In genomic region chr17:65749479-65749878, GRCh38 we compare ENCODE assay signal across 15 cellular contexts.
DNase-seq lines count a peak whose midpoint lies in the region; ATAC-seq and TF ChIP-seq lines count a peak whose summit lies in the region.
"Had no signal": no experiment of that assay in that cellular context is flagged by ENCODE, and none has a peak within 500 bp of the region (broad histone marks: within the 10 kb centered on the region; RNA-seq: fewer than 3 reads in every experiment).

No MANE protein-coding gene starts in this region.

- H3K36me3 ChIP-seq in HCT116 (ENCODE audit: control insufficient read depth in 1 of 2, insufficient read depth in 2 of 2, low read length in 2 of 2) (no peaks in the 10 kb centered on the region), OCI-LY7 (ENCODE audit: insufficient read depth, low read length) (no peaks in the 10 kb centered on the region)
- H3K36me3 ChIP-seq: HAP-1, SJSA1 had no signal

- H3K9me3 Mint-ChIP-seq in glutamatergic neuron (ENCODE audit: unreplicated experiment) = no peaks in the 10 kb centered on the region
- H3K9me3 Mint-ChIP-seq: stimulated activated naive B cell treated with anti-CD40 and anti-IgM and Interleukin-4, amounts not matched to agents 10 μg/mL and 1 μg/mL and 100 μg/mL, for 72 hours had no signal

- TF ChIP-seq RAD21 in HCT116 (IDR thresholded peaks at IDR 0.05; ENCODE audit: low read depth) = no peak

- RAD21 ChIA-PET in HCT116 (lab: Charles Lee; ENCODE audit: low non-redundant PET in 1 of 2, low total read pairs in 2 of 2, uncharacterized antibody in 2 of 2, unreplicated experiment in 2 of 2) = no interaction called here

- no peak overlapping the region for H3K4me3 Mint-ChIP-seq in glutamatergic neuron (ENCODE audit: unreplicated experiment)
- H3K4me3 Mint-ChIP-seq: activated naive CD8-positive, alpha-beta T cell; stimulated activated naive B cell treated with anti-CD40 and anti-IgM and Interleukin-4, amounts not matched to agents 10 μg/mL and 1 μg/mL and 100 μg/mL, for 72 hours had no signal

- H3K36me3 Mint-ChIP-seq in glutamatergic neuron (ENCODE audit: unreplicated experiment) = no peaks in the 10 kb centered on the region
- H3K36me3 Mint-ChIP-seq: activated naive CD8-positive, alpha-beta T cell had no signal

- no peak overlapping the region for H3K9ac ChIP-seq in HCT116 (ENCODE audit: low read length)

- H4K20me1 ChIP-seq in HCT116 (ENCODE audit: insufficient read depth) (no peaks in the 10 kb centered on the region), OCI-LY7 (ENCODE audit: insufficient read depth, low read length) (no peaks in the 10 kb centered on the region)

- peak; percentile 53 for DNase-seq in A172 (ENCODE audit: low spot score)
- DNase-seq in HCT116 (ENCODE audit: low read depth, low spot score) = peak; percentile 66
- DNase-seq in fibroblast of pulmonary artery (ENCODE audit: low read depth) = peak; percentile 46
- no peak for DNase-seq in glutamatergic neuron
- DNase-seq in OCI-LY7 (ENCODE audit: low spot score) = no peak
- no peak for DNase-seq in activated CD8-positive, alpha-beta memory T cell treated with anti-CD3 and anti-CD28 coated beads, Interleukin-2, amount 50 U/mL, for 4 hours
- no peak for DNase-seq in C1 segment of cervical spinal cord (lab: John Stamatoyannopoulos, UW)
- DNase-seq: activated T-cell treated with anti-CD3 and anti-CD28 coated beads, Interleukin-2, amount 50 U/mL, for 48 hours; NCI-H146; nucleus accumbens; stimulated activated naive B cell treated with anti-CD40 and anti-IgM and Interleukin-4, amounts not matched to agents 10 μg/mL and 1 μg/mL and 100 μg/mL, for 72 hours had no signal

- H3K4me3 ChIP-seq in HCT116 (replicated peaks in 1 of 2; ENCODE audit: low read depth in 1 of 2, low read length in 2 of 2) (no peak overlapping the region), fibroblast of pulmonary artery (replicated peaks; ENCODE audit: low read depth, low read length) (no peak overlapping the region), OCI-LY7 (ENCODE audit: low read depth, low read length, poor library complexity, severe bottlenecking) (no peak overlapping the region)
- H3K4me3 ChIP-seq: HAP-1, SJSA1 had no signal

- BruUV-seq in HCT116 (replicated peaks; lab: Mats Ljungman, UMichigan) = no TSS peak
- no TSS peak for BruUV-seq in OCI-LY7 (replicated peaks; lab: Mats Ljungman, UMichigan)

- H3K4me1 Mint-ChIP-seq in glutamatergic neuron (ENCODE audit: low read depth, unreplicated experiment) = no peaks in the 10 kb centered on the region

- H3K79me2 ChIP-seq in HCT116 (ENCODE audit: insufficient read depth, low read length) (no peaks in the 10 kb centered on the region), OCI-LY7 (ENCODE audit: insufficient read depth, low read depth, low read length) (no peaks in the 10 kb centered on the region)

- H3K4me1 ChIP-seq in HCT116 (ENCODE audit: control insufficient read depth in 1 of 2, insufficient read depth in 2 of 2, low read length in 2 of 2) = peaks cover 32 to 54% of the 10 kb centered on the region in 2 experiments
- H3K4me1 ChIP-seq in OCI-LY7 (ENCODE audit: insufficient read depth, low read length, poor library complexity, severe bottlenecking) = no peaks in the 10 kb centered on the region
- H3K4me1 ChIP-seq: HAP-1 had no signal

- intact Hi-C loops in HCT116 (cut with micrococcal nuclease) = no loop called here
- intact Hi-C loops in OCI-LY7 (cut with micrococcal nuclease; ENCODE audit: unreplicated experiment) = no loop called here

- peak; percentile 44 for ATAC-seq in HCT116
- ATAC-seq: stimulated activated naive B cell treated with anti-CD40 and anti-IgM and Interleukin-4, amounts not matched to agents 10 μg/mL and 1 μg/mL and 100 μg/mL, for 72 hours had no signal

- H3K27ac ChIP-seq in HCT116 (ENCODE audit: low read depth, low read length) (no peak overlapping the region), VCaP (peak overlapping the region; percentile 60; the same call in 1 of the 2 replicates), OCI-LY7 (ENCODE audit: low read depth, low read length, poor library complexity, severe bottlenecking) (no peak overlapping the region)
- H3K27ac ChIP-seq: SJSA1 had no signal

- no peaks in the 10 kb centered on the region for H3K9me3 ChIP-seq in HCT116 (ENCODE audit: control insufficient read depth in 1 of 2, insufficient read depth in 1 of 2, low read depth in 1 of 2, low read length in 2 of 2)
- H3K9me3 ChIP-seq in OCI-LY7 (ENCODE audit: low read length) = no peaks in the 10 kb centered on the region
- H3K9me3 ChIP-seq: HAP-1, SJSA1 had no signal

- no peak for TF ChIP-seq POLR2A in HCT116 (IDR thresholded peaks at IDR 0.05; ENCODE audit: borderline replicate concordance, extremely low read depth, insufficient read depth, insufficient read length)

- H2AFZ ChIP-seq in HCT116 (ENCODE audit: low read depth, low read length, poor library complexity, severe bottlenecking) (no peak overlapping the region), OCI-LY7 (ENCODE audit: low read length) (no peak overlapping the region)

- H3K4me2 ChIP-seq in HCT116 (ENCODE audit: low read length) (peak overlapping the region; percentile 57; the same call in 1 of the 2 replicates), OCI-LY7 (ENCODE audit: low read length) (no peak overlapping the region)

- H3K27ac Mint-ChIP-seq in glutamatergic neuron (ENCODE audit: unreplicated experiment) = no peak overlapping the region
- H3K27ac Mint-ChIP-seq: activated naive CD8-positive, alpha-beta T cell; stimulated activated naive B cell treated with anti-CD40 and anti-IgM and Interleukin-4, amounts not matched to agents 10 μg/mL and 1 μg/mL and 100 μg/mL, for 72 hours had no signal

- POLR2A ChIA-PET in HCT116 (lab: Charles Lee) = no interaction called here
- POLR2A ChIA-PET in OCI-LY7 (lab: Charles Lee) = no interaction called here

- CTCF ChIA-PET in HCT116 (lab: Charles Lee) (no interaction called here), OCI-LY7 (lab: Charles Lee; ENCODE audit: unreplicated experiment) (no interaction called here)

- H3K27me3 ChIP-seq in HCT116 (ENCODE audit: insufficient read depth, low read length) = peaks cover 10% of the 10 kb centered on the region; the same call in 1 of the 2 replicates
- H3K27me3 ChIP-seq: SJSA1 had no signal

- TF ChIP-seq CTCF in HCT116 (IDR thresholded peaks at IDR 0.05 in 2 of 3, conservative IDR thresholded peaks at IDR 0.05 in 1 of 3; ENCODE audit: borderline replicate concordance in 1 of 3, insufficient read depth in 1 of 3, low read depth in 2 of 3, low read length in 2 of 3) (no peak), VCaP (conservative IDR thresholded peaks at IDR 0.05) (no peak), fibroblast of pulmonary artery (IDR thresholded peaks at IDR 0.05; ENCODE audit: low read length, missing control alignments) (no peak), glutamatergic neuron (IDR thresholded peaks at IDR 0.05; ENCODE audit: partially characterized antibody, unreplicated experiment) (no peak), OCI-LY7 (conservative IDR thresholded peaks at IDR 0.05; ENCODE audit: low read length) (no peak)

- H3K9me2 ChIP-seq in HCT116 (ENCODE audit: insufficient read depth) = no peaks in the 10 kb centered on the region
- no peaks in the 10 kb centered on the region for H3K9me2 ChIP-seq in OCI-LY7 (ENCODE audit: insufficient read depth, low read length)

- H3K27me3 Mint-ChIP-seq in glutamatergic neuron (ENCODE audit: unreplicated experiment) = no peaks in the 10 kb centered on the region
- H3K27me3 Mint-ChIP-seq: activated naive CD8-positive, alpha-beta T cell; stimulated activated naive B cell treated with anti-CD40 and anti-IgM and Interleukin-4, amounts not matched to agents 10 μg/mL and 1 μg/mL and 100 μg/mL, for 72 hours had no signal

TF ChIP-seq in HCT116, 20 proteins besides CTCF, POLR2A, EP300 and RAD21 (continues in another document):
- no peak for TF ChIP-seq EZH2 (IDR thresholded peaks at IDR 0.05)
- TF ChIP-seq YY1 (IDR thresholded peaks at IDR 0.05; ENCODE audit: extremely low read depth, insufficient replicate concordance, low read depth, low read length) = no peak
- no peak for TF ChIP-seq SRF (IDR thresholded peaks at IDR 0.05; ENCODE audit: low read depth)
- no peak for TF ChIP-seq REST (IDR thresholded peaks at IDR 0.05; ENCODE audit: low read depth)
- TF ChIP-seq ATF3 (IDR thresholded peaks at IDR 0.05) = no peak
- 0 out of 2 replicates have a peak, but pooled peaks have one; percentile 10 for TF ChIP-seq MAX (IDR thresholded peaks at IDR 0.05)
- no peak for TF ChIP-seq ELF1 (IDR thresholded peaks at IDR 0.05; ENCODE audit: borderline replicate concordance, low read depth)
- TF ChIP-seq CEBPB (IDR thresholded peaks at IDR 0.05; ENCODE audit: low read depth) = peak; percentile 93
- no peak for TF ChIP-seq ZNF274 (IDR thresholded peaks at IDR 0.05; ENCODE audit: low read depth, low read length)

Comparison
In these comparisons a context has a peak if more than half of its experiments do, and no peak if none do; other contexts are left out.
1. DNase-seq: peak in A172 (single experiment), HCT116 (single experiment) and fibroblast of pulmonary artery (single experiment); none in glutamatergic neuron (single experiment), OCI-LY7 (single experiment), activated CD8-positive, alpha-beta memory T cell treated with anti-CD3 and anti-CD28 coated beads, Interleukin-2, amount 50 U/mL, for 4 hours (single experiment) and C1 segment of cervical spinal cord (0 of 14).